8 cellular contexts compared by ENCODE assay signal in genomic region chr1:162799995-162800830, GRCh38. TPM values are rescaled to one million over a fixed set of nuclear protein-coding genes. Genes with fewer than 3 reads are reported as not detected.
DNase-seq lines count a peak whose midpoint lies in the region; ATAC-seq and TF ChIP-seq lines count a peak whose summit lies in the region.
"Not testable (repeated sequence)": the region's sequence is repeated elsewhere in the genome, so short reads cannot be mapped to it uniquely, and the experiment has no call there.

No MANE protein-coding gene starts in this region.

- H3K27me3 Mint-ChIP-seq in HFFc6 (ENCODE audit: insufficient read depth): not testable (repeated sequence)

- H3K4me2 ChIP-seq in OCI-LY7 (ENCODE audit: low read length): not testable (repeated sequence)

- ATAC-seq in lung (ENCODE audit: insufficient read depth, low FRiP score): peak; percentile 74

- H3K27ac Mint-ChIP-seq in HFFc6: not testable (repeated sequence)

- H3K36me3 ChIP-seq in OCI-LY7 (ENCODE audit: insufficient read depth, low read length): peaks cover 61% of the 10 kb centered on the region
- H3K36me3 ChIP-seq in lung (ENCODE audit: control insufficient read depth in 2 of 2, insufficient read depth in 2 of 2, low read length in 2 of 2): not testable (repeated sequence)

- H4K20me1 ChIP-seq in OCI-LY7 (ENCODE audit: insufficient read depth, low read length): not testable (repeated sequence)

- POLR2A ChIA-PET in OCI-LY7 (lab: Charles Lee): interaction anchor here (0.7 to 1.0 kb wide), 2 partner anchors 21 to 737 kb away, joined by 3 read pairs; no protein-coding TSS in a partner anchor

- H3K36me3 Mint-ChIP-seq in HFFc6 (ENCODE audit: low read depth): not testable (repeated sequence)

- peak; percentile 14 for DNase-seq in DMS 273 treated with DMSO at 0.1 percent for 48 hours (lab: John Stamatoyannopoulos, UW)
- DNase-seq in HFFc6: peak; percentile 81
- peak; percentile 4 for DNase-seq in NCI-H146 treated with DMSO at 0.1 percent for 48 hours (lab: John Stamatoyannopoulos, UW; ENCODE audit: unreplicated experiment)
- DNase-seq in OCI-LY7 (ENCODE audit: low spot score): peak; percentile 18
- peak; percentile 46 for DNase-seq in amniotic stem cell (lab: John Stamatoyannopoulos, UW)
- DNase-seq in fibroblast of pulmonary artery (ENCODE audit: low read depth): peak; percentile 84
- DNase-seq in lung (ENCODE audit: low spot score): peak; percentile 56
- DNase-seq in substantia nigra (lab: John Stamatoyannopoulos, UW): peak in 27 of 49 donors; percentile 3 to 49 (median 19)

- 62 to 65% methylated on average over 6 of the region's 6 CpGs for WGBS in lung, 2 donors

- not testable (repeated sequence) for H3K4me3 ChIP-seq in OCI-LY7 (ENCODE audit: low read depth, low read length, poor library complexity, severe bottlenecking); fibroblast of pulmonary artery (replicated peaks; ENCODE audit: low read depth, low read length); lung

- not testable (repeated sequence) for H3K79me2 ChIP-seq in OCI-LY7 (ENCODE audit: insufficient read depth, low read depth, low read length)

- not testable (repeated sequence) for H3K27ac ChIP-seq in OCI-LY7 (ENCODE audit: low read depth, low read length, poor library complexity, severe bottlenecking); lung (ENCODE audit: low read depth in 1 of 2, low read length in 1 of 2); substantia nigra (ENCODE audit: low read depth, low read length, poor library complexity, severe bottlenecking)

- H3K4me1 Mint-ChIP-seq in HFFc6 (ENCODE audit: low read depth): peaks cover 18% of the 10 kb centered on the region

- not testable (repeated sequence) for H3K9me3 Mint-ChIP-seq in HFFc6

- BruUV-seq in OCI-LY7 (replicated peaks; lab: Mats Ljungman, UMichigan): not testable (repeated sequence)

- not testable (repeated sequence) for H3K9me3 ChIP-seq in OCI-LY7 (ENCODE audit: low read length); lung (ENCODE audit: control insufficient read depth in 2 of 2, insufficient read depth in 1 of 2, low read length in 1 of 2)

- TF ChIP-seq CTCF in HFFc6 (IDR thresholded peaks at IDR 0.05): peak; percentile 82
- TF ChIP-seq CTCF in OCI-LY7 (conservative IDR thresholded peaks at IDR 0.05; ENCODE audit: low read length): 0 out of 2 replicates have a peak, but pooled peaks have one; percentile 31
- peak; percentile 67 for TF ChIP-seq CTCF in fibroblast of pulmonary artery (IDR thresholded peaks at IDR 0.05; ENCODE audit: low read length, missing control alignments)
- TF ChIP-seq CTCF in lung (IDR thresholded peaks at IDR 0.05; ENCODE audit: control extremely low read depth, extremely low read depth): peak; percentile 2

- not testable (repeated sequence) for H3K4me1 ChIP-seq in OCI-LY7 (ENCODE audit: insufficient read depth, low read length, poor library complexity, severe bottlenecking); lung (ENCODE audit: control insufficient read depth in 2 of 2, insufficient read depth in 2 of 2, low read length in 2 of 2)

- CTCF ChIA-PET in OCI-LY7 (lab: Charles Lee; ENCODE audit: unreplicated experiment): not testable (repeated sequence)

- intact Hi-C loops in OCI-LY7 (cut with micrococcal nuclease; ENCODE audit: unreplicated experiment): not testable (repeated sequence)

- H3K9me2 ChIP-seq in OCI-LY7 (ENCODE audit: insufficient read depth, low read length): not testable (repeated sequence)

- H2AFZ ChIP-seq in OCI-LY7 (ENCODE audit: low read length): not testable (repeated sequence)

- H3K27me3 ChIP-seq in lung (ENCODE audit: control insufficient read depth, insufficient read depth): not testable (repeated sequence)

- not testable (repeated sequence) for H3K4me3 Mint-ChIP-seq in HFFc6

RNA-seq across cellular contexts. Expression of gene HSD17B7, which starts 9.7 kb away (rescaled TPM):
- total RNA-seq in HFFc6 (2021; fragmentation: NEBNext Ultra II Directional; extraction: Animal tissue kit (Norgen Biotek cat#: 25700)): 1 to 10 TPM; 3.1 to 6.2 (median 4.4) TPM
- 41.2 and 47.6 TPM in 2 replicates for total RNA-seq in OCI-LY7 (2014; rRNA removed; shearing (Covaris generic))
- total RNA-seq in OCI-LY7 (2022): 48.5 and 51.1 TPM in 2 replicates
- 10 to 100 TPM; 38.5 to 53.7 TPM for total RNA-seq in lung
- polyA plus RNA-seq in lung: 10 to 100 TPM; 23.4 to 35.7 TPM

Comparison
In these comparisons a context has a peak if more than half of its experiments do, and no peak if none do; other contexts are left out.
1. DNase-seq: peak in every context shown above with its lines; median percentile 84 in fibroblast of pulmonary artery; 81 in HFFc6; 56 in lung; 46 in amniotic stem cell; 19 in substantia nigra; 18 in OCI-LY7; 14 in DMS 273 treated with DMSO at 0.1 percent for 48 hours; 4 in NCI-H146 treated with DMSO at 0.1 percent for 48 hours.
2. CTCF ChIP-seq: peak in every context shown above with its lines; median percentile 82 in HFFc6; 67 in fibroblast of pulmonary artery; 31 in OCI-LY7; 2 in lung.
3. RNA of gene HSD17B7, which starts 9.7 kb away (total RNA-seq): 38.5 to 53.7 TPM in lung and 41.2 to 51.1 TPM in OCI-LY7; 3.1 to 6.2 TPM in HFFc6; every median in the first group is over 4 times any median in the second.